ENCODE assay signal across 10 cellular contexts in genomic region chr21:46552274-46552673, GRCh38. TPM values are rescaled to one million over a fixed set of nuclear protein-coding genes. Genes with fewer than 3 reads are reported as not detected.
A peak's percentile ranks its signal among the peaks of the same experiment; 100 is the strongest.
DNase-seq lines count a peak whose midpoint lies in the region; ATAC-seq lines count a peak whose summit lies in the region.
"Had no signal": no experiment of that assay in that cellular context is flagged by ENCODE, and none has a peak within 500 bp of the region (broad histone marks: within the 10 kb centered on the region; RNA-seq: fewer than 3 reads in every experiment).

No MANE protein-coding gene starts in this region.

- H3K4me1 Mint-ChIP-seq in CD8-positive, alpha-beta memory T cell = peaks cover 55 to 71% (median 55%) of the 10 kb centered on the region in 3 donors
- H3K4me1 Mint-ChIP-seq in dendritic cell treated with granulocyte-macrophage colony-stimulating factor and Interleukin-4, amounts not matched to agents 40 ng/mL and 50 ng/mL, for 4 days (ENCODE audit: low read depth) = peaks cover 27% of the 10 kb centered on the region
- peaks cover 23 to 24% of the 10 kb centered on the region in 2 donors for H3K4me1 Mint-ChIP-seq in natural killer cell treated with Interleukin-12 subunit alpha and Interleukin-12 subunit beta and Interleukin-15 and Interleukin-18, amount 100 ng/mL, for 72 hours (ENCODE audit: low read depth in 2 of 2)

- H3K27me3 ChIP-seq in CD8-positive, alpha-beta memory T cell (ENCODE audit: insufficient read depth, low read length, poor library complexity, severe bottlenecking) = no peaks in the 10 kb centered on the region
- H3K27me3 ChIP-seq in MG63 = no peaks in the 10 kb centered on the region

- peak overlapping the region; percentile 70 to 82 (median 77) for H3K4me3 Mint-ChIP-seq in CD8-positive, alpha-beta memory T cell
- H3K4me3 Mint-ChIP-seq in dendritic cell treated with granulocyte-macrophage colony-stimulating factor and Interleukin-4, amounts not matched to agents 40 ng/mL and 50 ng/mL, for 4 days = no peak overlapping the region
- H3K4me3 Mint-ChIP-seq in natural killer cell treated with Interleukin-12 subunit alpha and Interleukin-12 subunit beta and Interleukin-15 and Interleukin-18, amount 100 ng/mL, for 72 hours = peak overlapping the region; percentile 76

- ATAC-seq in natural killer cell treated with Interleukin-12 subunit alpha and Interleukin-12 subunit beta and Interleukin-15 and Interleukin-18, amount 100 ng/mL, for 72 hours = no peak
- no peak for ATAC-seq in GM18498 (IDR thresholded peaks at IDR 0.05; ENCODE audit: unreplicated experiment)

- H3K36me3 Mint-ChIP-seq in CD8-positive, alpha-beta memory T cell = peaks cover 21 to 53% (median 27%) of the 10 kb centered on the region in 3 donors
- peaks cover 84% of the 10 kb centered on the region for H3K36me3 Mint-ChIP-seq in dendritic cell treated with granulocyte-macrophage colony-stimulating factor and Interleukin-4, amounts not matched to agents 40 ng/mL and 50 ng/mL, for 4 days (ENCODE audit: low read depth)
- peaks cover 6% of the 10 kb centered on the region for H3K36me3 Mint-ChIP-seq in natural killer cell treated with Interleukin-12 subunit alpha and Interleukin-12 subunit beta and Interleukin-15 and Interleukin-18, amount 100 ng/mL, for 72 hours

- peak overlapping the region; percentile 72 for H3K27ac ChIP-seq in CD8-positive, alpha-beta memory T cell (ENCODE audit: low read depth, low read length)

- peak in 2 of 5 donors; percentile 53 to 78 for DNase-seq in CD8-positive, alpha-beta memory T cell
- DNase-seq in NOMO-1 (lab: John Stamatoyannopoulos, UW; ENCODE audit: unreplicated experiment in 2 of 2) (peak; percentile 16 to 54), HuH-7.5 (ENCODE audit: low spot score) (no peak), H4 (ENCODE audit: low spot score) (no peak), MG63 (no peak)
- no peak for DNase-seq in natural killer cell treated with Interleukin-12 subunit alpha and Interleukin-12 subunit beta and Interleukin-15 and Interleukin-18, amount 100 ng/mL, for 72 hours (ENCODE audit: low spot score)
- DNase-seq: NCI-H187 treated with DMSO at 0.1 percent for 48 hours had no signal

- peaks cover 5% of the 10 kb centered on the region for H3K36me3 ChIP-seq in CD8-positive, alpha-beta memory T cell (ENCODE audit: insufficient read depth, low read length)
- H3K36me3 ChIP-seq in MG63 = peaks cover 59% of the 10 kb centered on the region

- H3K4me3 ChIP-seq in CD8-positive, alpha-beta memory T cell (ENCODE audit: low read length) = no peak overlapping the region
- no peak overlapping the region for H3K4me3 ChIP-seq in MG63

- no peaks in the 10 kb centered on the region for H3K9me3 ChIP-seq in CD8-positive, alpha-beta memory T cell (ENCODE audit: low read length)
- H3K9me3 ChIP-seq in MG63 = no peaks in the 10 kb centered on the region

- peaks cover 81% of the 10 kb centered on the region for H3K4me1 ChIP-seq in CD8-positive, alpha-beta memory T cell (ENCODE audit: insufficient read depth, low read length)

- CTCF ChIA-PET in CD8-positive, alpha-beta memory T cell (lab: Charles Lee) = interaction anchor here (0.8 to 2.8 kb wide), 10 partner anchors 10 to 409 kb away, joined by 3 to 17 read pairs (median 5); partner anchors contain the start of gene PRMT2

- H3K27me3 Mint-ChIP-seq in CD8-positive, alpha-beta memory T cell = peaks cover 0 to 2% of the 10 kb centered on the region in 2 donors
- no peaks in the 10 kb centered on the region for H3K27me3 Mint-ChIP-seq in dendritic cell treated with granulocyte-macrophage colony-stimulating factor and Interleukin-4, amounts not matched to agents 40 ng/mL and 50 ng/mL, for 4 days
- H3K27me3 Mint-ChIP-seq in natural killer cell treated with Interleukin-12 subunit alpha and Interleukin-12 subunit beta and Interleukin-15 and Interleukin-18, amount 100 ng/mL, for 72 hours = no peaks in the 10 kb centered on the region

- peak overlapping the region; percentile 94 to 100 (median 99) for H3K27ac Mint-ChIP-seq in CD8-positive, alpha-beta memory T cell
- H3K27ac Mint-ChIP-seq in dendritic cell treated with granulocyte-macrophage colony-stimulating factor and Interleukin-4, amounts not matched to agents 40 ng/mL and 50 ng/mL, for 4 days = peak overlapping the region; percentile 82
- peak overlapping the region; percentile 61 to 92 for H3K27ac Mint-ChIP-seq in natural killer cell treated with Interleukin-12 subunit alpha and Interleukin-12 subunit beta and Interleukin-15 and Interleukin-18, amount 100 ng/mL, for 72 hours

- intact Hi-C loops in dendritic cell treated with granulocyte-macrophage colony-stimulating factor and Interleukin-4, amounts not matched to agents 40 ng/mL and 50 ng/mL, for 4 days (cut with micrococcal nuclease) = no loop called here

- POLR2A ChIA-PET in CD8-positive, alpha-beta memory T cell (lab: Charles Lee) = interaction anchor here (0.6 to 2.4 kb wide), 6 partner anchors 9 to 127 kb away, joined by 3 to 24 read pairs (median 4); partner anchors contain the start of gene PRMT2

- no peaks in the 10 kb centered on the region for H3K9me3 Mint-ChIP-seq in CD8-positive, alpha-beta memory T cell
- H3K9me3 Mint-ChIP-seq in dendritic cell treated with granulocyte-macrophage colony-stimulating factor and Interleukin-4, amounts not matched to agents 40 ng/mL and 50 ng/mL, for 4 days = peaks cover 12% of the 10 kb centered on the region
- no peaks in the 10 kb centered on the region for H3K9me3 Mint-ChIP-seq in natural killer cell treated with Interleukin-12 subunit alpha and Interleukin-12 subunit beta and Interleukin-15 and Interleukin-18, amount 100 ng/mL, for 72 hours

RNA-seq across cellular contexts. Expression of gene S100B, which starts 52.6 kb away (rescaled TPM):
- total RNA-seq in CD8-positive, alpha-beta memory T cell = 1 to 10 TPM in 1 of 2 experiments, under 1 TPM in 1; 0.91 to 1.4 TPM
- polyA plus RNA-seq in CD8-positive, alpha-beta memory T cell = 24.1 TPM
- total RNA-seq in natural killer cell treated with Interleukin-12 subunit alpha and Interleukin-12 subunit beta and Interleukin-15 and Interleukin-18, amount 100 ng/mL, for 72 hours = not detected
- not detected in 2 replicates for total RNA-seq in H4 (2014; rRNA removed; shearing (Covaris generic))
- not detected in 2 replicates for total RNA-seq in MG63 (2014; rRNA removed; shearing (Covaris generic); ENCODE audit: low replicate concordance)
- total RNA-seq: HT1080 had no signal

Comparison
In these comparisons a context has a peak if more than half of its experiments do, and no peak if none do; other contexts are left out.
1. DNase-seq: peak in NOMO-1 (2 of 2); none in natural killer cell treated with Interleukin-12 subunit alpha and Interleukin-12 subunit beta and Interleukin-15 and Interleukin-18, amount 100 ng/mL, for 72 hours (single experiment), HuH-7.5 (single experiment), H4 (single experiment) and MG63 (single experiment).
2. Peak in every context shown above with its lines, with median percentiles within 50 percentile points of each other: H3K27ac Mint-ChIP-seq.